In genomic region chr1:182368369-182368768, GRCh38 we compare ENCODE assay signal across 21 cellular contexts. TPM values are rescaled to one million over a fixed set of nuclear protein-coding genes. Genes with fewer than 3 reads are reported as not detected.
"Had no signal": no experiment of that assay in that cellular context is flagged by ENCODE, and none has a peak within 500 bp of the region (broad histone marks: within the 10 kb centered on the region; RNA-seq: fewer than 3 reads in every experiment).

No MANE protein-coding gene starts in this region.

- H3K27me3 Mint-ChIP-seq: dendritic cell treated with granulocyte-macrophage colony-stimulating factor and Interleukin-4, amounts not matched to agents 40 ng/mL and 50 ng/mL, for 4 days had no signal

- H3K9me3 Mint-ChIP-seq: dendritic cell treated with granulocyte-macrophage colony-stimulating factor and Interleukin-4, amounts not matched to agents 40 ng/mL and 50 ng/mL, for 4 days; T-helper 2 cell treated with Interferon-gamma antibody and Interleukin-4, amounts not matched to agents 5 μg/mL and 100 μg/mL, for 36 hours had no signal

- FAIRE-seq: bronchial epithelial cell, endothelial cell of umbilical vein, kidney, TTC549 had no signal

- H3K4me1 ChIP-seq: foreskin keratinocyte, left lung had no signal

- H3K4me3 Mint-ChIP-seq: activated naive CD8-positive, alpha-beta T cell; dendritic cell treated with granulocyte-macrophage colony-stimulating factor and Interleukin-4, amounts not matched to agents 40 ng/mL and 50 ng/mL, for 4 days; T-helper 2 cell treated with Interferon-gamma antibody and Interleukin-4, amounts not matched to agents 5 μg/mL and 100 μg/mL, for 36 hours had no signal

- H3K36me3 ChIP-seq: left lung, upper lobe of left lung had no signal

- H3K4me3 ChIP-seq: left lung, testis, upper lobe of left lung had no signal

- H3K36me3 Mint-ChIP-seq: activated naive CD8-positive, alpha-beta T cell had no signal

- H3K9me3 ChIP-seq: left lung, testis, upper lobe of left lung had no signal

- H3K27ac Mint-ChIP-seq: activated naive CD8-positive, alpha-beta T cell; dendritic cell treated with granulocyte-macrophage colony-stimulating factor and Interleukin-4, amounts not matched to agents 40 ng/mL and 50 ng/mL, for 4 days; progenitor cell of endocrine pancreas; T-helper 2 cell treated with Interferon-gamma antibody and Interleukin-4, amounts not matched to agents 5 μg/mL and 100 μg/mL, for 36 hours had no signal

- H3K27me3 ChIP-seq: left lung, testis, upper lobe of left lung had no signal

- H3K27ac ChIP-seq: foreskin keratinocyte, left lung, upper lobe of left lung had no signal

- DNase-seq: activated CD4-positive, alpha-beta T cell treated with anti-CD3 and anti-CD28 coated beads, Interleukin-2, amount 50 U/mL, for 4 hours; effector CD8-positive, alpha-beta T cell; foreskin keratinocyte; kidney; left lung; testis; upper lobe of left lung had no signal

- ATAC-seq: foreskin keratinocyte, left lung had no signal

RNA-seq across cellular contexts. Expression of gene TEDDM1, which starts 32.1 kb away (rescaled TPM):
- total RNA-seq: activated CD8-positive, alpha-beta memory T cell treated with anti-CD3 and anti-CD28 coated beads for 36 hours; bronchial epithelial cell; chondrocyte; endothelial cell of umbilical vein; foreskin keratinocyte; kidney; left lung; lung microvascular endothelial cell; myocyte; omental fat pad; progenitor cell of endocrine pancreas; skeletal muscle tissue; testis; upper lobe of left lung had no signal
- polyA plus RNA-seq: endothelial cell of umbilical vein, foreskin keratinocyte, neural cell had no signal
